ENCODE assay signal across 9 cellular contexts in the genomic region with DNA sequence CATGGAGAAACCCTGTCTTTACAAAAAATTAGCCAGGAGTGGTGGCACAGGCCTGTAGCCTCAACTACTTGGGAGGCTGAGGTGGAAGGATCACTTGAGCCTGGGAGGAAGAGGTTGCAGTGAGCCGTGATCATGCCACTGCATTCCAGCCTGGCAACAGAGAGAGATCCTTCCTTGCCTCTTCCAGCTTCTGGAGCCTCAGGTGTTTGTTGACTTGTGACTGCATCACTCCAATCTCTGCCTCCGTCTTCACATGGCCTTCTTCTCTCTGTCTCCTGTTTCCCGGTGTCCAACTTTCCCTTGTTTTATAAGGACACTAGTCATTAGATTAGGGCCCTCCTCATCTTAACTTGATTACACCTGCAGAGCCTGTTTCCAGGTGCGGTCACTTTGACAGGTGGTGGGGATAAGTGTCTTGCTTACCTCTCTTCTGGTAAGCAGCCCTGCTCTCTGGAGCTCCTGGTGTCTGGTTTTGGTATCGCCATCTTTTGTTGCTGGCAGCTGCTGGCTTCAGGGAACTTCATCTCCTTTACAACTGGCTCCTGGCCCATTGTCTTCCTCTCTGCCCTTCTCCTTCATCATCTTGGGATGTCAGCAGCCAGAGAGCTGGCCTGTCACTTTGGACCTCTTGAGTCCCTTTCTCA. TPM values are rescaled to one million over a fixed set of nuclear protein-coding genes. Genes with fewer than 3 reads are reported as not detected.
DNase-seq lines count a peak whose midpoint lies in the region; ATAC-seq and TF ChIP-seq lines count a peak whose summit lies in the region.
"Had no signal": no experiment of that assay in that cellular context is flagged by ENCODE, and none has a peak within 500 bp of the region (broad histone marks: within the 10 kb centered on the region; RNA-seq: fewer than 3 reads in every experiment).

No MANE protein-coding gene starts in this region.

- H3K4me3 ChIP-seq in ovary: no peak overlapping the region

- H3K27ac ChIP-seq in ovary: no peak overlapping the region

- peaks cover 13% of the 10 kb centered on the region for H3K27me3 Mint-ChIP-seq in activated CD8-positive, alpha-beta T cell treated with anti-CD3 and anti-CD28 coated beads, Interleukin-2, amount 10 ng/mL, durations not matched to agents 7 days and 5 days (ENCODE audit: low read depth)
- H3K27me3 Mint-ChIP-seq in progenitor cell of endocrine pancreas: no peaks in the 10 kb centered on the region

- H3K27ac Mint-ChIP-seq in activated CD8-positive, alpha-beta T cell treated with anti-CD3 and anti-CD28 coated beads, Interleukin-2, amount 10 ng/mL, durations not matched to agents 7 days and 5 days: no peak overlapping the region
- no peak overlapping the region for H3K27ac Mint-ChIP-seq in progenitor cell of endocrine pancreas
- H3K27ac Mint-ChIP-seq: activated naive CD8-positive, alpha-beta T cell had no signal

- no peaks in the 10 kb centered on the region for H3K4me1 Mint-ChIP-seq in activated CD8-positive, alpha-beta T cell treated with anti-CD3 and anti-CD28 coated beads, Interleukin-2, amount 10 ng/mL, durations not matched to agents 7 days and 5 days (ENCODE audit: low read depth)
- H3K4me1 Mint-ChIP-seq in progenitor cell of endocrine pancreas (ENCODE audit: low read depth): no peaks in the 10 kb centered on the region

- CTCF ChIA-PET in activated CD8-positive, alpha-beta T cell treated with anti-CD3 and anti-CD28 coated beads, Interleukin-2, amount 10 ng/mL, durations not matched to agents 7 days and 5 days (lab: Charles Lee): interaction anchor here (1.0 to 1.3 kb wide), 6 partner anchors 8 to 353 kb away, joined by 3 to 5 read pairs (median 4); partner anchors contain the start of gene USP2

- no peaks in the 10 kb centered on the region for H3K36me3 Mint-ChIP-seq in activated CD8-positive, alpha-beta T cell treated with anti-CD3 and anti-CD28 coated beads, Interleukin-2, amount 10 ng/mL, durations not matched to agents 7 days and 5 days (ENCODE audit: low read depth)
- H3K36me3 Mint-ChIP-seq in progenitor cell of endocrine pancreas (ENCODE audit: insufficient read depth): no peaks in the 10 kb centered on the region
- H3K36me3 Mint-ChIP-seq: activated naive CD8-positive, alpha-beta T cell had no signal

- no peak for TF ChIP-seq EP300 in ovary (IDR thresholded peaks at IDR 0.05)

- peak; percentile 56 for DNase-seq in activated CD8-positive, alpha-beta memory T cell treated with anti-CD3 and anti-CD28 coated beads for 24 hours
- DNase-seq in activated CD8-positive, alpha-beta memory T cell treated with anti-CD3 and anti-CD28 coated beads, Interleukin-2, amount 50 U/mL, for 4 hours: no peak
- peak; percentile 14 for DNase-seq in LoVo (ENCODE audit: low spot score)
- DNase-seq in activated CD8-positive, alpha-beta T cell treated with anti-CD3 and anti-CD28 coated beads, Interleukin-2, amount 10 ng/mL, durations not matched to agents 7 days and 5 days: peak; percentile 43
- DNase-seq in progenitor cell of endocrine pancreas (ENCODE audit: low spot score, unreplicated experiment): no peak
- DNase-seq in ovary: no peak

- TF ChIP-seq POLR2A in ovary (IDR thresholded peaks at IDR 0.05): no peak

- 73 to 79% (median 74%) methylated on average over 5 of the region's 5 CpGs for WGBS in ovary, 3 donors

- no peak overlapping the region for H3K4me3 Mint-ChIP-seq in activated CD8-positive, alpha-beta T cell treated with anti-CD3 and anti-CD28 coated beads, Interleukin-2, amount 10 ng/mL, durations not matched to agents 7 days and 5 days
- H3K4me3 Mint-ChIP-seq in progenitor cell of endocrine pancreas (ENCODE audit: low read depth): no peak overlapping the region
- H3K4me3 Mint-ChIP-seq: activated naive CD8-positive, alpha-beta T cell had no signal

- ATAC-seq in activated CD8-positive, alpha-beta T cell treated with anti-CD3 and anti-CD28 coated beads, Interleukin-2, amount 10 ng/mL, durations not matched to agents 7 days and 5 days: peak; percentile 53
- ATAC-seq in HG02678 (IDR thresholded peaks at IDR 0.05; ENCODE audit: unreplicated experiment) (no peak), HG03521 (IDR thresholded peaks at IDR 0.05; ENCODE audit: unreplicated experiment) (no peak)

- intact Hi-C loops in ovary (cut with DNase I): no loop called here

- POLR2A ChIA-PET in activated CD8-positive, alpha-beta T cell treated with anti-CD3 and anti-CD28 coated beads, Interleukin-2, amount 10 ng/mL, durations not matched to agents 7 days and 5 days (lab: Charles Lee): no interaction called here

- H3K4me1 ChIP-seq in ovary (ENCODE audit: insufficient read depth): no peaks in the 10 kb centered on the region

- no peaks in the 10 kb centered on the region for H3K9me3 Mint-ChIP-seq in activated CD8-positive, alpha-beta T cell treated with anti-CD3 and anti-CD28 coated beads, Interleukin-2, amount 10 ng/mL, durations not matched to agents 7 days and 5 days (ENCODE audit: insufficient read depth)
- H3K9me3 Mint-ChIP-seq in progenitor cell of endocrine pancreas (ENCODE audit: low read depth): no peaks in the 10 kb centered on the region

- TF ChIP-seq CTCF in progenitor cell of endocrine pancreas (IDR thresholded peaks at IDR 0.05; ENCODE audit: unreplicated experiment) (peak; percentile 52), ovary (IDR thresholded peaks at IDR 0.05) (no peak)

- no peaks in the 10 kb centered on the region for H3K36me3 ChIP-seq in ovary

- no peaks in the 10 kb centered on the region for H3K27me3 ChIP-seq in ovary

- H3K9me3 ChIP-seq in ovary: no peaks in the 10 kb centered on the region

RNA-seq across cellular contexts. Expression of gene USP2, which starts 8.2 kb away (rescaled TPM):
- under 1 TPM; 0.55 to 0.68 TPM for total RNA-seq in activated CD8-positive, alpha-beta T cell treated with anti-CD3 and anti-CD28 coated beads, Interleukin-2, amount 10 ng/mL, durations not matched to agents 7 days and 5 days
- total RNA-seq in progenitor cell of endocrine pancreas (5.1 and 6.3 TPM in 2 replicates), ovary (10 to 100 TPM in 1 of 7 donors, 1 to 10 TPM in 6; 1.3 to 16.9 (median 4.8) TPM)
- polyA plus RNA-seq in ovary: 1 to 10 TPM; 1.0 to 3.4 TPM

RNA-seq across cellular contexts. Expression of gene THY1, which starts 33.2 kb away (rescaled TPM):
- not detected for total RNA-seq in activated CD8-positive, alpha-beta T cell treated with anti-CD3 and anti-CD28 coated beads, Interleukin-2, amount 10 ng/mL, durations not matched to agents 7 days and 5 days
- total RNA-seq in progenitor cell of endocrine pancreas (0.44 and 0.62 TPM in 2 replicates), ovary (10 to 100 TPM in 4 of 7 donors, 1 to 10 TPM in 1, under 1 TPM in 2; 0.36 to 74.7 (median 14.0) TPM)
- 100 to 1,000 TPM in 1 of 2 donors, 10 to 100 TPM in 1; 15.0 to 123 TPM for polyA plus RNA-seq in ovary

RNA-seq across cellular contexts. Expression of gene MFRP, which starts 43.2 kb away (rescaled TPM):
- total RNA-seq in activated CD8-positive, alpha-beta T cell treated with anti-CD3 and anti-CD28 coated beads, Interleukin-2, amount 10 ng/mL, durations not matched to agents 7 days and 5 days: not detected
- total RNA-seq in progenitor cell of endocrine pancreas (not detected in 2 replicates), ovary (under 1 TPM in 1 of 7 donors, not detected in 6; 0.11 TPM)
- not detected for polyA plus RNA-seq in ovary

RNA-seq across cellular contexts. Expression of gene C1QTNF5, which starts 49.0 kb away (rescaled TPM):
- not detected for total RNA-seq in activated CD8-positive, alpha-beta T cell treated with anti-CD3 and anti-CD28 coated beads, Interleukin-2, amount 10 ng/mL, durations not matched to agents 7 days and 5 days
- total RNA-seq in progenitor cell of endocrine pancreas: 0.31 and 0.40 TPM in 2 replicates
- total RNA-seq in ovary: 10 to 100 TPM in 4 of 7 donors, 1 to 10 TPM in 3; 4.4 to 25.7 (median 10.8) TPM
- 10 to 100 TPM in 1 of 2 donors, 1 to 10 TPM in 1; 5.7 to 17.2 TPM for polyA plus RNA-seq in ovary

RNA-seq across cellular contexts. Expression of gene RNF26, which starts 55.4 kb away (rescaled TPM):
- 10 to 100 TPM; 40.5 to 41.8 TPM for total RNA-seq in activated CD8-positive, alpha-beta T cell treated with anti-CD3 and anti-CD28 coated beads, Interleukin-2, amount 10 ng/mL, durations not matched to agents 7 days and 5 days
- total RNA-seq in progenitor cell of endocrine pancreas (30.3 and 34.2 TPM in 2 replicates), ovary (10 to 100 TPM in 6 of 7 donors, 1 to 10 TPM in 1; 7.0 to 25.8 (median 22.0) TPM)
- 10 to 100 TPM; 14.9 to 18.1 TPM for polyA plus RNA-seq in ovary

Comparison
In these comparisons a context has a peak if more than half of its experiments do, and no peak if none do; other contexts are left out.
1. DNase-seq: peak in activated CD8-positive, alpha-beta memory T cell treated with anti-CD3 and anti-CD28 coated beads for 24 hours (single experiment), LoVo (single experiment) and activated CD8-positive, alpha-beta T cell treated with anti-CD3 and anti-CD28 coated beads, Interleukin-2, amount 10 ng/mL, durations not matched to agents 7 days and 5 days (single experiment); none in activated CD8-positive, alpha-beta memory T cell treated with anti-CD3 and anti-CD28 coated beads, Interleukin-2, amount 50 U/mL, for 4 hours (single experiment), progenitor cell of endocrine pancreas (single experiment) and ovary (0 of 5).